8 cellular contexts compared by ENCODE assay signal in the genomic region with DNA sequence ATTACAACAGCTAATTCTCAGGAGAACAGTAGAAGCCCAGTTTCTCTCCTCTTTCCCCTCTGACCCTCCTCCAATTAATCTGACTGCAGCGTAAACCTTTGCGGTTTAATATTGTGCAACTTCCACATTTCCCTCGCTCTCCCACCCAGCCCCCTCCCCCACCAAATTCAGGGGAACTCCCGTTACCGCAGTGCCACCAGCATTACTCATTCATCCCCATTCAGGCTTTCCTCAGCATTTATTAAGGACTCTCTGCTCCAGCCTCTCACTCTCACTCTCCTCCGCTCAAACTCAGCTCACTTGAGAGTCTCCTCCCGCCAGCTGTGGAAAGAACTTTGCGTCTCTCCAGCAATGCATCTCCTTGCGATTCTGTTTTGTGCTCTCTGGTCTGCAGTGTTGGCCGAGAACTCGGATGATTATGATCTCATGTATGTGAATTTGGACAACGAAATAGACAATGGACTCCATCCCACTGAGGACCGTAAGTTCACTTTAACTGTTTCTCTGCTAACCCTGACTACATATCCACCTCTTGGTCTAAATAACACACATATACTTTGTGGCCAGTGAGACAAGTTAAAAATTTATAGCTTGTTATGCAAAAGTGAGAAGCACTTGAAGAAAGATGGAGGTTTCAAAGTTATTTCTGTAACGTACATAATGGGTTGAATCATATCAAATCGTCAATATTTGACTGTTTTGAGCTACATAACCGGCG. TPM values are rescaled to one million over a fixed set of nuclear protein-coding genes. Genes with fewer than 3 reads are reported as not detected.
A peak's percentile ranks its signal among the peaks of the same experiment; 100 is the strongest.
DNase-seq lines count a peak whose midpoint lies in the region; ATAC-seq and TF ChIP-seq lines count a peak whose summit lies in the region.

A gene (plus strand): TSS at position 268 of the 718 bp plus-strand sequence. CDS start 84 bp downstream, at position 352.

- no peaks in the 10 kb centered on the region for H3K9me2 ChIP-seq in MM.1S (replicated peaks; ENCODE audit: insufficient read depth, low read length)

- no peaks in the 10 kb centered on the region for H3F3A ChIP-seq in MM.1S (ENCODE audit: insufficient read depth, low read length)

- no peak for TF ChIP-seq POLR2A in sigmoid colon (IDR thresholded peaks at IDR 0.05)

- no peaks in the 10 kb centered on the region for H3K36me3 ChIP-seq in MM.1S (replicated peaks; ENCODE audit: insufficient read depth, low read length)
- H3K36me3 ChIP-seq in sigmoid colon: no peaks in the 10 kb centered on the region

- H3K9me3 ChIP-seq in MM.1S (replicated peaks; ENCODE audit: insufficient read depth, low read length) (no peaks in the 10 kb centered on the region), sigmoid colon (no peaks in the 10 kb centered on the region)

- peak; percentile 14 for DNase-seq in ELF-1 (ENCODE audit: low read depth, low spot score)
- DNase-seq in MM.1S: no peak
- peak; percentile 89 for DNase-seq in astrocyte of the hippocampus (ENCODE audit: low read depth, low spot score)
- DNase-seq in sigmoid colon: peak; percentile 75
- DNase-seq in NCI-H2196 (lab: John Stamatoyannopoulos, UW; ENCODE audit: unreplicated experiment): no peak

- 5 to 18% methylated on average over 17 of the region's 17 CpGs for WGBS in sigmoid colon, 2 donors

- H3K27ac ChIP-seq in MM.1S (ENCODE audit: low read length): no peak within 1 kb of the TSS
- peak within 1 kb of the TSS; percentile 62 to 85 (median 74) for H3K27ac ChIP-seq in sigmoid colon

- H4K20me1 ChIP-seq in MM.1S (ENCODE audit: insufficient read depth, low read length): no peaks in the 10 kb centered on the region

- peak within 1 kb of the TSS; percentile 83 for H3K4me2 ChIP-seq in MM.1S (ENCODE audit: low read depth, low read length)

- H3K79me2 ChIP-seq in MM.1S (ENCODE audit: low read length): no peaks in the 10 kb centered on the region

- H2AFZ ChIP-seq in MM.1S (ENCODE audit: low read length): peak within 1 kb of the TSS; percentile 73

- H3K27me3 ChIP-seq in MM.1S (replicated peaks; ENCODE audit: insufficient read depth, low read length) (no peaks in the 10 kb centered on the region), sigmoid colon (no peaks in the 10 kb centered on the region)

- TF ChIP-seq EP300 in sigmoid colon (IDR thresholded peaks at IDR 0.05): no peak

- no peak within 1 kb of the TSS for H3K9ac ChIP-seq in MM.1S (ENCODE audit: low read length)

- H3K4me1 ChIP-seq in MM.1S (ENCODE audit: low read length) (0 out of 2 replicates have a peak, but pooled peaks cover 3% of the 10 kb centered on the region), sigmoid colon (peaks cover 0 to 30% (median 8%) of the 10 kb centered on the region in 4 donors)

- intact Hi-C loops in sigmoid colon (cut with DNase I): loop anchor here (5.0 kb wide), 1 partner anchor 234 kb away; no protein-coding TSS in a partner anchor

- no peak for TF ChIP-seq CTCF in MM.1S (IDR thresholded peaks at IDR 0.05; ENCODE audit: low read length)
- no peak for TF ChIP-seq CTCF in sigmoid colon (IDR thresholded peaks at IDR 0.05)

- H3K4me3 ChIP-seq in MM.1S (ENCODE audit: low read length) (peak within 1 kb of the TSS; percentile 60), iPS-11a (ENCODE audit: low read depth, low read length) (peak within 1 kb of the TSS; percentile 65), sigmoid colon (peak within 1 kb of the TSS; percentile 38 to 78 (median 66))

- ATAC-seq in GM18861 (IDR thresholded peaks at IDR 0.05; ENCODE audit: unreplicated experiment) (no peak), GM19467 (IDR thresholded peaks at IDR 0.05; ENCODE audit: unreplicated experiment) (no peak)

RNA-seq across cellular contexts. Expression of the gene that starts here (rescaled TPM):
- total RNA-seq in sigmoid colon: 10 to 100 TPM in 2 of 4 donors, 1 to 10 TPM in 1, under 1 TPM in 1; 0.83 to 34.2 (median 7.3) TPM
- 10 to 100 TPM in 1 of 3 donors, 1 to 10 TPM in 1, under 1 TPM in 1; 0.69 to 10.9 (median 5.4) TPM for polyA plus RNA-seq in sigmoid colon

Comparison
In these comparisons a context has a peak if more than half of its experiments do, and no peak if none do; other contexts are left out.
1. DNase-seq: peak in ELF-1 (single experiment), astrocyte of the hippocampus (single experiment) and sigmoid colon (single experiment); none in MM.1S (single experiment) and NCI-H2196 (single experiment).
2. Peak in every context shown above with its lines, with median percentiles within 50 percentile points of each other: H3K4me3 ChIP-seq.